Comparison of ENCODE assay signal across 8 cellular contexts in the genomic region with DNA sequence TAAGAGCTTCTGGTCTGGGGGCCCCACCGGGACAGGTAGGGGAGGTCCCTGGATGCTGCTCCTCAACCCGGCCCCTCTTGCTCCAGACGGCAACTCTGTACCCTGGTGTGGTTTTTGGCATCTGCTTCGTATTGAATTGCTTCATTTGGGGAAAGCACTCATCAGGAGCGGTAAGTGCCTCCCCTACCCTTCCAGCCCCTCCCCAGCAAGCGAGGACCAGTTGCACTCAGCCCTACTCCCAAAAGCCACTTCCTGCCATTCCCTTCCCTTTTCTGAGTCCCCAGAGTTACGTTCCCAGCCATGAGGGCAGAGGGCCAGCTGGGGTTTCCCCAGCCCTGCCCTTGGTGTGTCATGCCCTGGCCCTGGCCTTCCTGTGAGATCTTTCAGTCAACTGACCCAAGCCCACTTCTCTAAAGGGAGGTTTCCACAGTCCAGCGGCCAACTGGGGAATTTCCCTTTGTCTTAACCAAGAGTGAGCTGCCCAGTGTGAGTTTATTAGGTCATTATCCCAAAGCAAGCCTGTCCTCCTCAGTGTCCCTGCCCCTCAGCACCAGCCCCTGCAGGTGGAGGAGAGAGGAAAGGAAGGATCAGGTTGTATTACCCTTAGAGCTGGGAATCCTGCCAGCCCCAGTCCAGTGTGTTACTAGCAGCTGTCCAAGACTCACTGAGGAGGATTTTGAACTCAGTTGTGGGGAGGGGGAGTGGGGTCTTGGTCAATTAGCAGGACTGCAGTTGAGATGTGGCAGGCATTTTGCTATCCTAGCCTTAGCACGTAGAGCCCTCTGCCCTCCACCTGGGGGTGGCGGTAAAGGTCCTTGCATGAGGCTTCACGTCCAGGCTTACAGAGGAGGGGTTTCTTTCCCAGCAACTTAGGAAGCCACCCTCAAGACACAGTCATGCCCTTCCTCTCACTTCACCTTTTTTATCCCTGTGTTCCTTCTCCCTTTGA. TPM values are rescaled to one million over a fixed set of nuclear protein-coding genes. Genes with fewer than 3 reads are reported as not detected.
DNase-seq lines count a peak whose midpoint lies in the region; ATAC-seq and TF ChIP-seq lines count a peak whose summit lies in the region.

No MANE protein-coding gene starts in this region.

- H3K4me1 ChIP-seq in OCI-LY1 (ENCODE audit: insufficient read depth, low read length, severe bottlenecking) (no peaks in the 10 kb centered on the region), adipocyte (ENCODE audit: control insufficient read depth, insufficient read depth, low read length) (peaks cover 14% of the 10 kb centered on the region), heart right ventricle (peaks cover 10 to 24% (median 16%) of the 10 kb centered on the region in 9 donors)

- H3K36me3 ChIP-seq in OCI-LY1 (ENCODE audit: insufficient read depth, low read length) (peaks cover 69% of the 10 kb centered on the region), adipocyte (ENCODE audit: control insufficient read depth, insufficient read depth, low read length, severe bottlenecking) (peaks cover 72% of the 10 kb centered on the region), heart right ventricle (peaks cover 0 to 91% (median 63%) of the 10 kb centered on the region in 9 donors)

- H2AFZ ChIP-seq in OCI-LY1 (ENCODE audit: low read length), result no peak overlapping the region

- H3K27me3 ChIP-seq in OCI-LY1 (ENCODE audit: insufficient read depth, low read length) (no peaks in the 10 kb centered on the region), adipocyte (replicated peaks; ENCODE audit: control insufficient read depth, insufficient read depth, low read length) (no peaks in the 10 kb centered on the region), heart right ventricle (no peaks in the 10 kb centered on the region)

- TF ChIP-seq CTCF in OCI-LY1 (IDR thresholded peaks at IDR 0.05; ENCODE audit: low read length) (peak; percentile 61), heart right ventricle (IDR thresholded peaks at IDR 0.05) (peak in 7 of 9 donors; percentile 21 to 60 (median 44))

- ATAC-seq in HG02610 (IDR thresholded peaks at IDR 0.05; ENCODE audit: unreplicated experiment) (peak; percentile 42), heart right ventricle (peak; percentile 90 to 96 (median 93)), HG03342 (IDR thresholded peaks at IDR 0.05; ENCODE audit: unreplicated experiment) (no peak)

- H3K9me3 ChIP-seq in OCI-LY1 (ENCODE audit: low read length), result no peaks in the 10 kb centered on the region
- no peaks in the 10 kb centered on the region for H3K9me3 ChIP-seq in adipocyte (ENCODE audit: control insufficient read depth, low read length)
- H3K9me3 ChIP-seq in heart right ventricle, result no peaks in the 10 kb centered on the region

- H3K4me3 ChIP-seq in OCI-LY1 (ENCODE audit: low read depth, low read length, poor library complexity, severe bottlenecking) (no peak overlapping the region), adipocyte (ENCODE audit: low read length) (no peak overlapping the region), heart right ventricle (no peak overlapping the region)

- no peaks in the 10 kb centered on the region for H4K20me1 ChIP-seq in OCI-LY1 (ENCODE audit: insufficient read depth, low read length)

- H3K4me2 ChIP-seq in OCI-LY1 (ENCODE audit: low read length), result no peak overlapping the region

- no peaks in the 10 kb centered on the region for H3K79me2 ChIP-seq in OCI-LY1 (ENCODE audit: insufficient read depth, low read length)

- DNase-seq in D341Med (ENCODE audit: low spot score) (peak; percentile 78), adipocyte (ENCODE audit: low read depth) (peak; percentile 60), heart right ventricle (peak; percentile 79 to 84), posterior vena cava (ENCODE audit: low spot score) (peak; percentile 98), T-helper 9 cell (no peak)

- H3K27ac ChIP-seq in OCI-LY1 (ENCODE audit: low read depth, low read length, poor library complexity, severe bottlenecking) (no peak overlapping the region), heart right ventricle (peak overlapping the region in 9 of 10 donors; percentile 28 to 74 (median 60))

- 31 to 35% methylated on average over 11 of the region's 11 CpGs for WGBS in heart right ventricle, 2 donors

- H3F3A ChIP-seq in OCI-LY1 (ENCODE audit: insufficient read depth, low read length), result no peaks in the 10 kb centered on the region

- H3K9me2 ChIP-seq in OCI-LY1 (ENCODE audit: low read depth, low read length), result no peaks in the 10 kb centered on the region

- H3K9ac ChIP-seq in OCI-LY1 (ENCODE audit: low read length) (no peak overlapping the region), adipocyte (ENCODE audit: low read length) (no peak overlapping the region)

- intact Hi-C loops in heart right ventricle (cut with DNase I), result loop anchor here in 3 of 10 donors (2.0 to 10.0 kb wide), 4 partner anchors 37 to 500 kb away; a partner anchor contains a TSS
- intact Hi-C loops in posterior vena cava (cut with DNase I), result no loop called here

RNA-seq across cellular contexts. Expression of a gene that starts 45.8 kb away (rescaled TPM):
- total RNA-seq in heart right ventricle (10 to 100 TPM; 27.9 to 36.0 (median 31.6) TPM), posterior vena cava (10 to 100 TPM; 29.4 to 30.0 TPM)
- 10 to 100 TPM; 19.2 to 21.1 TPM for polyA plus RNA-seq in heart right ventricle

RNA-seq across cellular contexts. Expression of a gene that starts 52.3 kb away (rescaled TPM):
- total RNA-seq in heart right ventricle (10 to 100 TPM in 2 of 10 donors, 1 to 10 TPM in 8; 5.6 to 12.3 (median 7.9) TPM), posterior vena cava (1 to 10 TPM; 4.8 to 5.6 TPM)
- polyA plus RNA-seq in heart right ventricle, result 1 to 10 TPM; 1.7 to 3.0 TPM

RNA-seq across cellular contexts. Expression of a gene that starts 52.4 kb away (rescaled TPM):
- total RNA-seq in heart right ventricle (10 to 100 TPM; 25.9 to 32.9 (median 27.9) TPM), posterior vena cava (10 to 100 TPM; 34.6 to 36.4 TPM)
- polyA plus RNA-seq in heart right ventricle, result 10 to 100 TPM in 1 of 2 donors, 1 to 10 TPM in 1; 9.7 to 11.7 TPM
